In the genomic region with DNA sequence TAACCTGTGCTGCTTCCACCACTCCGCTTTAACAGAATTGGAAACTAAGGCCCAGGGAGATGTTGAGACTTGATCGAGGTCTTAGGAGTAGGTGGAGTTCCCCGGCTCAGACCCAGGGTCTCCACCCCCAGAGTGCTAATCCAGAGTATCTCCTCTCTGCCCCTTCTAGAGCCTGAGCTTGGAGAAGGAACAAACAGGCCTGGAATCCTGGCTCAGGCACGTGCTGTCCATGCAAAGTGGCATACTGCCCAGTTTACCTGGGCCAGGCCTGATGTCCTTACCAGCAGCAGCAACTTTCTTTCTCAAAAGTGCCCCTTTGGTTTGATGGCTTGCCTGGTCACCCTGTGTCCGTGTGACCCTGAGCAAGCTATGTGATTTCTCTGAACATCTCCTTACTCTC, we compare ENCODE assay signal across 18 cellular contexts. TPM values are rescaled to one million over a fixed set of nuclear protein-coding genes. Genes with fewer than 3 reads are reported as not detected.
DNase-seq lines count a peak whose midpoint lies in the region; ATAC-seq and TF ChIP-seq lines count a peak whose summit lies in the region.
"Had no signal": no experiment of that assay in that cellular context is flagged by ENCODE, and none has a peak within 500 bp of the region (broad histone marks: within the 10 kb centered on the region; RNA-seq: fewer than 3 reads in every experiment).

No MANE protein-coding gene starts in this region.

- peaks cover 4% of the 10 kb centered on the region for H3K36me3 Mint-ChIP-seq in activated CD4-positive, alpha-beta memory T cell treated with anti-CD3 and anti-CD28 coated beads for 36 hours
- no peaks in the 10 kb centered on the region for H3K36me3 Mint-ChIP-seq in activated CD4-positive, alpha-beta memory T cell treated with anti-CD3 and anti-CD28 coated beads, Interleukin-2, amount 10 ng/mL, durations not matched to agents 7 days and 5 days (ENCODE audit: low read depth)

- H3K9me3 ChIP-seq in transverse colon: no peaks in the 10 kb centered on the region
- H3K9me3 ChIP-seq: A549 had no signal

- H3K36me3 ChIP-seq in transverse colon: no peaks in the 10 kb centered on the region

- DNase-seq in activated CD4-positive, alpha-beta memory T cell treated with anti-CD3 and anti-CD28 coated beads for 36 hours: no peak
- no peak for DNase-seq in activated CD4-positive, alpha-beta memory T cell treated with anti-CD3 and anti-CD28 coated beads, Interleukin-2, amount 10 ng/mL, durations not matched to agents 7 days and 5 days
- DNase-seq in mucosa of gallbladder (ENCODE audit: low spot score) (peak; percentile 41), transverse colon (no peak), lower leg skin (ENCODE audit: low spot score in 2 of 2) (no peak)
- DNase-seq in activated naive CD4-positive, alpha-beta T cell treated with anti-CD3 and anti-CD28 coated beads, Interleukin-2, amount 50 U/mL, for 16 hours: no peak
- DNase-seq: CD4-positive, alpha-beta memory T cell; EL; GOT3; HFFc6; Karpas-422; NCI-H1417 treated with DMSO at 0.1 percent for 48 hours; NCI-H2029; RPMI8226 had no signal

- TF ChIP-seq EP300 in transverse colon (IDR thresholded peaks at IDR 0.05; ENCODE audit: low read depth): no peak

- intact Hi-C loops in activated CD4-positive, alpha-beta memory T cell treated with anti-CD3 and anti-CD28 coated beads for 36 hours (cut with micrococcal nuclease): no loop called here
- intact Hi-C loops in transverse colon (cut with DNase I; ENCODE audit: low total_unique reads) (loop anchor here (10.0 kb wide), 1 partner anchor 263 kb away; no protein-coding TSS in a partner anchor), lower leg skin (cut with DNase I; ENCODE audit: low total_unique reads) (no loop called here)

- peak overlapping the region; percentile 0 for H3K27ac Mint-ChIP-seq in activated CD4-positive, alpha-beta memory T cell treated with anti-CD3 and anti-CD28 coated beads for 36 hours
- H3K27ac Mint-ChIP-seq in activated CD4-positive, alpha-beta memory T cell treated with anti-CD3 and anti-CD28 coated beads, Interleukin-2, amount 10 ng/mL, durations not matched to agents 7 days and 5 days: no peak overlapping the region
- H3K27ac Mint-ChIP-seq: HFFc6 had no signal

- H3K4me1 ChIP-seq in transverse colon: peaks cover 3 to 36% (median 21%) of the 10 kb centered on the region in 4 donors

- TF ChIP-seq POLR2A in transverse colon (IDR thresholded peaks at IDR 0.05) (no peak), lower leg skin (IDR thresholded peaks at IDR 0.05) (no peak)

- no peaks in the 10 kb centered on the region for H3K27me3 ChIP-seq in transverse colon

- WGBS in transverse colon (ENCODE audit: low coverage in 1 of 2), 2 donors: 71 to 80% methylated on average over 2 to 5 of the region's 5 CpGs
- 75 to 79% methylated on average over 5 of the region's 5 CpGs for WGBS in lower leg skin, 2 donors

- no peak for ATAC-seq in HG03045 (IDR thresholded peaks at IDR 0.05; ENCODE audit: unreplicated experiment)
- ATAC-seq: A549 had no signal

- CTCF ChIA-PET in activated CD4-positive, alpha-beta memory T cell treated with anti-CD3 and anti-CD28 coated beads for 36 hours (lab: Charles Lee): interaction anchor here (0.7 kb wide), 1 partner anchor 23 kb away, joined by 3 read pairs; a partner anchor contains a TSS
- CTCF ChIA-PET in activated CD4-positive, alpha-beta memory T cell treated with anti-CD3 and anti-CD28 coated beads, Interleukin-2, amount 10 ng/mL, durations not matched to agents 7 days and 5 days (lab: Charles Lee): no interaction called here

- TF ChIP-seq CTCF in VCaP (conservative IDR thresholded peaks at IDR 0.05) (no peak), transverse colon (IDR thresholded peaks at IDR 0.05) (no peak), lower leg skin (IDR thresholded peaks at IDR 0.05) (no peak)

- no peaks in the 10 kb centered on the region for H3K27me3 Mint-ChIP-seq in activated CD4-positive, alpha-beta memory T cell treated with anti-CD3 and anti-CD28 coated beads for 36 hours
- H3K27me3 Mint-ChIP-seq in activated CD4-positive, alpha-beta memory T cell treated with anti-CD3 and anti-CD28 coated beads, Interleukin-2, amount 10 ng/mL, durations not matched to agents 7 days and 5 days: no peaks in the 10 kb centered on the region
- H3K27me3 Mint-ChIP-seq: CD4-positive, alpha-beta memory T cell had no signal

- H3K4me3 ChIP-seq in transverse colon: no peak overlapping the region
- H3K4me3 ChIP-seq in lower leg skin (ENCODE audit: low read depth, poor library complexity, severe bottlenecking): no peak overlapping the region
- H3K4me3 ChIP-seq: A549 had no signal

- H3K4me1 Mint-ChIP-seq in activated CD4-positive, alpha-beta memory T cell treated with anti-CD3 and anti-CD28 coated beads for 36 hours (ENCODE audit: low read depth): peaks cover 10% of the 10 kb centered on the region
- peaks cover 14% of the 10 kb centered on the region for H3K4me1 Mint-ChIP-seq in activated CD4-positive, alpha-beta memory T cell treated with anti-CD3 and anti-CD28 coated beads, Interleukin-2, amount 10 ng/mL, durations not matched to agents 7 days and 5 days

- no peak overlapping the region for H3K4me3 Mint-ChIP-seq in activated CD4-positive, alpha-beta memory T cell treated with anti-CD3 and anti-CD28 coated beads for 36 hours
- no peak overlapping the region for H3K4me3 Mint-ChIP-seq in activated CD4-positive, alpha-beta memory T cell treated with anti-CD3 and anti-CD28 coated beads, Interleukin-2, amount 10 ng/mL, durations not matched to agents 7 days and 5 days
- H3K4me3 Mint-ChIP-seq: CD4-positive, alpha-beta memory T cell; HFFc6 had no signal

- H3K27ac ChIP-seq in VCaP: peak overlapping the region; percentile 55
- peak overlapping the region in 3 of 4 donors; percentile 34 to 55 (median 49) for H3K27ac ChIP-seq in transverse colon

- in situ Hi-C loops in transverse colon (cut with MboI; ENCODE audit: low pct_ligation_motif_present in 1 of 4, low pct_unique_long_range_greater_than_20kb in 1 of 4, low sequenced_read_pairs in 3 of 4): no loop called here

- no peaks in the 10 kb centered on the region for H3K9me3 Mint-ChIP-seq in activated CD4-positive, alpha-beta memory T cell treated with anti-CD3 and anti-CD28 coated beads for 36 hours
- no peaks in the 10 kb centered on the region for H3K9me3 Mint-ChIP-seq in activated CD4-positive, alpha-beta memory T cell treated with anti-CD3 and anti-CD28 coated beads, Interleukin-2, amount 10 ng/mL, durations not matched to agents 7 days and 5 days
- H3K9me3 Mint-ChIP-seq: CD4-positive, alpha-beta memory T cell; HFFc6 had no signal

- POLR2A ChIA-PET in activated CD4-positive, alpha-beta memory T cell treated with anti-CD3 and anti-CD28 coated beads for 36 hours (lab: Charles Lee): interaction anchor here (0.5 kb wide), 1 partner anchor 101 kb away, joined by 3 read pairs; no protein-coding TSS in a partner anchor
- POLR2A ChIA-PET in activated CD4-positive, alpha-beta memory T cell treated with anti-CD3 and anti-CD28 coated beads, Interleukin-2, amount 10 ng/mL, durations not matched to agents 7 days and 5 days (lab: Charles Lee): no interaction called here

RNA-seq across cellular contexts. Expression of a gene that starts 3.7 kb away (rescaled TPM):
- total RNA-seq in activated CD4-positive, alpha-beta memory T cell treated with anti-CD3 and anti-CD28 coated beads for 36 hours: under 1 TPM in 1 of 2 experiments, not detected in 1; 0.21 TPM
- under 1 TPM in 1 of 2 experiments, not detected in 1; 0.28 TPM for total RNA-seq in activated CD4-positive, alpha-beta memory T cell treated with anti-CD3 and anti-CD28 coated beads, Interleukin-2, amount 10 ng/mL, durations not matched to agents 7 days and 5 days
- not detected for total RNA-seq in mucosa of gallbladder
- not detected for total RNA-seq in transverse colon
- total RNA-seq in lower leg skin: not detected
- total RNA-seq: CD4-positive, alpha-beta memory T cell; HFFc6; SK-MEL-5 had no signal

RNA-seq across cellular contexts. Expression of a gene that starts 4.1 kb away (rescaled TPM):
- 10 to 100 TPM; 17.1 to 17.9 TPM for total RNA-seq in activated CD4-positive, alpha-beta memory T cell treated with anti-CD3 and anti-CD28 coated beads for 36 hours
- total RNA-seq in activated CD4-positive, alpha-beta memory T cell treated with anti-CD3 and anti-CD28 coated beads, Interleukin-2, amount 10 ng/mL, durations not matched to agents 7 days and 5 days: 10 to 100 TPM; 17.4 to 18.2 TPM
- total RNA-seq in mucosa of gallbladder: 18.0 TPM
- total RNA-seq in transverse colon: 10 to 100 TPM in 3 of 4 donors, 1 to 10 TPM in 1; 9.1 to 27.7 (median 15.2) TPM
- 10 to 100 TPM in 1 of 4 donors, 1 to 10 TPM in 3; 6.7 to 21.0 (median 8.7) TPM for total RNA-seq in lower leg skin

RNA-seq across cellular contexts. Expression of a gene that starts 23.5 kb away (rescaled TPM):
- 10 to 100 TPM; 82.9 to 88.1 TPM for total RNA-seq in activated CD4-positive, alpha-beta memory T cell treated with anti-CD3 and anti-CD28 coated beads for 36 hours
- 10 to 100 TPM; 91.8 to 94.4 TPM for total RNA-seq in activated CD4-positive, alpha-beta memory T cell treated with anti-CD3 and anti-CD28 coated beads, Interleukin-2, amount 10 ng/mL, durations not matched to agents 7 days and 5 days
- total RNA-seq in mucosa of gallbladder (205 TPM), transverse colon (100 to 1,000 TPM in 3 of 4 donors, 10 to 100 TPM in 1; 80.6 to 146 (median 120) TPM), lower leg skin (10 to 100 TPM; 71.3 to 99.6 (median 80.3) TPM)

RNA-seq across cellular contexts. Expression of a gene that starts 25.6 kb away (rescaled TPM):
- under 1 TPM; 0.07 TPM for total RNA-seq in activated CD4-positive, alpha-beta memory T cell treated with anti-CD3 and anti-CD28 coated beads for 36 hours
- under 1 TPM; 0.18 TPM for total RNA-seq in activated CD4-positive, alpha-beta memory T cell treated with anti-CD3 and anti-CD28 coated beads, Interleukin-2, amount 10 ng/mL, durations not matched to agents 7 days and 5 days
- total RNA-seq in mucosa of gallbladder: 0.69 TPM
- total RNA-seq in transverse colon: 1 to 10 TPM in 1 of 4 donors, under 1 TPM in 2, not detected in 1; 0.32 to 3.8 (median 0.41) TPM
- under 1 TPM; 0.17 to 0.47 (median 0.42) TPM for total RNA-seq in lower leg skin
- total RNA-seq: SK-MEL-5 had no signal

RNA-seq across cellular contexts. Expression of a gene that starts 42.5 kb away (rescaled TPM):
- total RNA-seq in activated CD4-positive, alpha-beta memory T cell treated with anti-CD3 and anti-CD28 coated beads for 36 hours: 100 to 1,000 TPM; 168 to 179 TPM
- 100 to 1,000 TPM; 418 to 447 TPM for total RNA-seq in activated CD4-positive, alpha-beta memory T cell treated with anti-CD3 and anti-CD28 coated beads, Interleukin-2, amount 10 ng/mL, durations not matched to agents 7 days and 5 days
- total RNA-seq in mucosa of gallbladder (52.4 TPM), transverse colon (10 to 100 TPM in 3 of 4 donors, 1 to 10 TPM in 1; 5.2 to 14.3 (median 12.0) TPM), lower leg skin (10 to 100 TPM; 11.5 to 29.3 (median 14.7) TPM)
